18 cellular contexts compared by ENCODE assay signal in genomic region chr11:87359401-87359800, GRCh38.
A peak's percentile ranks its signal among the peaks of the same experiment; 100 is the strongest.
DNase-seq lines count a peak whose midpoint lies in the region; ATAC-seq and TF ChIP-seq lines count a peak whose summit lies in the region.
"Had no signal": no experiment of that assay in that cellular context is flagged by ENCODE, and none has a peak within 500 bp of the region (broad histone marks: within the 10 kb centered on the region; RNA-seq: fewer than 3 reads in every experiment).

No MANE protein-coding gene starts in this region.

- no peak overlapping the region for H3K9ac ChIP-seq in mammary epithelial cell (ENCODE audit: insufficient read depth, low read length)

- H3K27ac ChIP-seq in Peyer's patch (peak overlapping the region in 2 of 4 donors; percentile 43 to 75), mammary epithelial cell (ENCODE audit: insufficient read depth, low read depth, low read length) (no peak overlapping the region)
- H3K27ac ChIP-seq: adrenal gland, VCaP had no signal

- no peak for TF ChIP-seq CTCF in Peyer's patch (IDR thresholded peaks at IDR 0.05)
- TF ChIP-seq CTCF in mammary epithelial cell (conservative IDR thresholded peaks at IDR 0.05 in 1 of 2, IDR thresholded peaks at IDR 0.05 in 1 of 2; ENCODE audit: extremely low read depth in 1 of 2, insufficient read depth in 1 of 2, low read depth in 1 of 2, low read length in 2 of 2), result no peak

- 71% methylated on average over 6 of the region's 6 CpGs for WGBS in mammary epithelial cell (ENCODE audit: low coverage, missing lambda C conversion rate)

- in situ Hi-C loops in mammary epithelial cell (cut with MboI; ENCODE audit: low sequenced_read_pairs in 2 of 2), result loop anchor here in 1 of 2 donors (10.0 kb wide), 2 partner anchors 65 to 1525 kb away; no protein-coding TSS in a partner anchor

- peak; percentile 87 for DNase-seq in DMS153 (lab: John Stamatoyannopoulos, UW)
- DNase-seq in NCI-H2107 (lab: John Stamatoyannopoulos, UW), result peak; percentile 48
- peak in 2 of 3 donors; percentile 63 to 78 for DNase-seq in Peyer's patch
- no peak for DNase-seq in foreskin melanocyte
- DNase-seq in AG20443 (ENCODE audit: low spot score), result no peak
- no peak for DNase-seq in mammary epithelial cell
- DNase-seq: adrenal gland; caudate nucleus; effector CD4-positive, alpha-beta T cell; H9; hypothalamus; NCI-H82; nucleus accumbens; stimulated activated CD4-positive, alpha-beta T cell treated with anti-CD3 and anti-CD28 coated beads, Interleukin-1b, Interleukin-23, amount 100 ng/mL, for 48 hours had no signal

- H3K79me2 ChIP-seq in mammary epithelial cell (ENCODE audit: insufficient read depth, low read length), result no peaks in the 10 kb centered on the region

- CTCF ChIA-PET in mammary epithelial cell (lab: Charles Lee; ENCODE audit: low non-redundant PET), result no interaction called here

- H3K4me3 ChIP-seq in Peyer's patch (peak overlapping the region in 2 of 4 donors; percentile 39 to 41), mammary epithelial cell (replicated peaks in 1 of 3; ENCODE audit: insufficient read depth in 1 of 3, low read depth in 2 of 3, low read length in 3 of 3) (no peak overlapping the region)
- H3K4me3 ChIP-seq: adrenal gland had no signal

- H3K27me3 ChIP-seq in Peyer's patch (no peaks in the 10 kb centered on the region), mammary epithelial cell (ENCODE audit: insufficient read depth, low read length) (no peaks in the 10 kb centered on the region)
- H3K27me3 ChIP-seq: adrenal gland had no signal

- H2AFZ ChIP-seq in mammary epithelial cell (ENCODE audit: low read depth, low read length), result no peak overlapping the region

- intact Hi-C loops in mammary epithelial cell (cut with micrococcal nuclease), result loop anchor here (10.0 kb wide), 1 partner anchor 515 kb away; no protein-coding TSS in a partner anchor

- H3K4me2 ChIP-seq in mammary epithelial cell (ENCODE audit: insufficient read depth, low read depth, low read length), result no peak overlapping the region

- H3K9me3 ChIP-seq in Peyer's patch, result no peaks in the 10 kb centered on the region
- H3K9me3 ChIP-seq in mammary epithelial cell (replicated peaks; ENCODE audit: insufficient read depth, low read length), result no peaks in the 10 kb centered on the region
- H3K9me3 ChIP-seq: adrenal gland had no signal

- ATAC-seq in GM21723 (IDR thresholded peaks at IDR 0.05; ENCODE audit: unreplicated experiment), result peak; percentile 51
- ATAC-seq in GM18873 (IDR thresholded peaks at IDR 0.05; ENCODE audit: low FRiP score, unreplicated experiment), result no peak
- ATAC-seq: sciatic nerve had no signal

- BruUV-seq in mammary epithelial cell (replicated peaks; lab: Mats Ljungman, UMichigan), result no TSS peak

- H4K20me1 ChIP-seq in mammary epithelial cell (ENCODE audit: insufficient read depth, low read length), result no peaks in the 10 kb centered on the region

- dilution Hi-C loops in mammary epithelial cell (cut with HindIII; ENCODE audit: low sequenced_read_pairs), result loop anchor here (10.0 kb wide), 1 partner anchor 65 kb away; no protein-coding TSS in a partner anchor

- H3K4me1 ChIP-seq in Peyer's patch, result peaks cover 0 to 24% (median 2%) of the 10 kb centered on the region in 4 donors
- H3K4me1 ChIP-seq in mammary epithelial cell (ENCODE audit: insufficient read depth, low read length), result no peaks in the 10 kb centered on the region
- H3K4me1 ChIP-seq: adrenal gland had no signal

- TF ChIP-seq POLR2A in Peyer's patch (IDR thresholded peaks at IDR 0.05), result no peak

- H3K36me3 ChIP-seq in Peyer's patch (peaks cover 0 to 4% (median 0%) of the 10 kb centered on the region in 3 donors), mammary epithelial cell (ENCODE audit: insufficient read depth, low read length) (no peaks in the 10 kb centered on the region)
- H3K36me3 ChIP-seq: adrenal gland had no signal

Comparison
In these comparisons a context has a peak if more than half of its experiments do, and no peak if none do; other contexts are left out.
1. DNase-seq: peak in DMS153 (single experiment), NCI-H2107 (single experiment) and Peyer's patch (2 of 3); none in foreskin melanocyte (single experiment), AG20443 (single experiment) and mammary epithelial cell (single experiment).